In the genomic region with DNA sequence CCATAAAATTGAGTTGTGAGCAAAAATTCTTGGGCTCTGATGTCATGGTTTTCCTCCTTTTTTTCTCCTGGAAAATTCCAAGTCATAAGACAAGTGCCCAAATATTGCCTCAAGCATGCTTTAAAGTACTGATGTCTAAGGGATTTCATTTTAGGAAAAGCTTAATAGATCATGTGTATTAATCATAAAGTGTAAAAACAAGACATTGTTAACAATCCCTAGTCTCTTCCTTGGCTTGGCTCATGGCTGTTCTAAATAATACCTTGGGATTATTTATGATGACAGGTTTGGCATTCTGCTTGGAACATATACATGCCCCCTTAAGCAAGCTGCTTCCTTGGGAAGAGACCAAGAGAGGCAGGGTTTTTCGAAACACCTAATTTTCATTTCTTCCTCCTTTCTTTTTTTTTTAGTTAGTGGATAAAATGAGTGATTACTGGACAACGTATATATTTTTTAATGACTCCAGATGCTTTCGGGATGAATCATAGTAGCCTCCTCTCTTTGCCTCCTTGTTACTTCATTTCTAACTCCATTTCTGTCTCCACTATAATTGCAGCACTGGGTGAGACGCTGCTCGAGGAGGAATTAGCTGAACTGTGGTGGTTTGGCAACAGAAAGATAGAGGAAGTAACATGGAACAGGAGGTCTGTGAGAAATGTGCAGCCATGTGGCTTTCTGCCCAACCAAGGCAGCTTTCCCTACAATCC, we compare ENCODE assay signal across 9 cellular contexts.
DNase-seq lines count a peak whose midpoint lies in the region; ATAC-seq and TF ChIP-seq lines count a peak whose summit lies in the region.
"Had no signal": no experiment of that assay in that cellular context is flagged by ENCODE, and none has a peak within 500 bp of the region (broad histone marks: within the 10 kb centered on the region; RNA-seq: fewer than 3 reads in every experiment).

No MANE protein-coding gene starts in this region.

- H3K4me1 Mint-ChIP-seq in stimulated activated effector memory CD8-positive, alpha-beta T cell treated with anti-CD3 and anti-CD28 coated beads, Interleukin-12 subunit alpha, Interleukin-12 subunit beta, amount 100 ng/mL, for 72 hours, result peaks cover 27% of the 10 kb centered on the region
- H3K4me1 Mint-ChIP-seq in T-cell, result peaks cover 27 to 48% (median 31%) of the 10 kb centered on the region in 3 donors

- peak overlapping the region; percentile 32 to 48 for H3K27ac ChIP-seq in breast epithelium

- intact Hi-C loops in breast epithelium (cut with DNase I; ENCODE audit: low total_unique reads), result loop anchor here (5.0 kb wide), 1 partner anchor 561 kb away; no protein-coding TSS in a partner anchor
- intact Hi-C loops in mucosa of descending colon (cut with DNase I, micrococcal nuclease), result no loop called here

- ATAC-seq in mucosa of descending colon (peak; percentile 53), T-cell (replicated peaks in 1 of 4) (no peak)
- ATAC-seq in stimulated activated effector memory CD8-positive, alpha-beta T cell treated with anti-CD3 and anti-CD28 coated beads, Interleukin-12 subunit alpha, Interleukin-12 subunit beta, amount 100 ng/mL, for 72 hours, result no peak

- no peak for TF ChIP-seq POLR2A in breast epithelium (IDR thresholded peaks at IDR 0.05)

- H3K36me3 ChIP-seq in MG63, result no peaks in the 10 kb centered on the region
- no peaks in the 10 kb centered on the region for H3K36me3 ChIP-seq in breast epithelium
- no peaks in the 10 kb centered on the region for H3K36me3 ChIP-seq in mucosa of descending colon (ENCODE audit: low read depth)

- peaks cover 3% of the 10 kb centered on the region for H3K9me3 Mint-ChIP-seq in stimulated activated effector memory CD8-positive, alpha-beta T cell treated with anti-CD3 and anti-CD28 coated beads, Interleukin-12 subunit alpha, Interleukin-12 subunit beta, amount 100 ng/mL, for 72 hours
- H3K9me3 Mint-ChIP-seq in T-cell, result peaks cover 0 to 4% (median 0%) of the 10 kb centered on the region in 3 donors

- H3K9me3 ChIP-seq in MG63 (no peaks in the 10 kb centered on the region), breast epithelium (no peaks in the 10 kb centered on the region), mucosa of descending colon (no peaks in the 10 kb centered on the region)

- H3K27ac Mint-ChIP-seq in stimulated activated effector memory CD8-positive, alpha-beta T cell treated with anti-CD3 and anti-CD28 coated beads, Interleukin-12 subunit alpha, Interleukin-12 subunit beta, amount 100 ng/mL, for 72 hours, result no peak overlapping the region
- H3K27ac Mint-ChIP-seq in T-cell, result no peak overlapping the region

- H3K27me3 Mint-ChIP-seq in T-cell, result no peaks in the 10 kb centered on the region

- H3K27me3 ChIP-seq in MG63, result no peaks in the 10 kb centered on the region
- H3K27me3 ChIP-seq in breast epithelium, result no peaks in the 10 kb centered on the region

- H3K36me3 Mint-ChIP-seq in stimulated activated effector memory CD8-positive, alpha-beta T cell treated with anti-CD3 and anti-CD28 coated beads, Interleukin-12 subunit alpha, Interleukin-12 subunit beta, amount 100 ng/mL, for 72 hours, result no peaks in the 10 kb centered on the region
- no peaks in the 10 kb centered on the region for H3K36me3 Mint-ChIP-seq in T-cell

- TF ChIP-seq CTCF in breast epithelium (IDR thresholded peaks at IDR 0.05) (no peak), mucosa of descending colon (IDR thresholded peaks at IDR 0.05) (no peak)

- DNase-seq in Daoy (ENCODE audit: low read depth), result peak; percentile 86
- peak; percentile 89 for DNase-seq in MG63
- DNase-seq in breast epithelium (ENCODE audit: low spot score in 2 of 2), result peak in 1 of 2 donors; percentile 57
- DNase-seq in mucosa of descending colon, result no peak
- no peak for DNase-seq in occipital lobe (lab: John Stamatoyannopoulos, UW)
- DNase-seq in stimulated activated effector memory CD8-positive, alpha-beta T cell treated with anti-CD3 and anti-CD28 coated beads, Interleukin-12 subunit alpha, Interleukin-12 subunit beta, amount 100 ng/mL, for 72 hours (ENCODE audit: low spot score in 2 of 2), result no peak
- no peak for DNase-seq in T-cell
- DNase-seq in mucosa of gallbladder (ENCODE audit: low spot score), result no peak
- DNase-seq: activated T-cell treated with anti-CD3 and anti-CD28 coated beads for 4 hours had no signal

- no peaks in the 10 kb centered on the region for H3K4me1 ChIP-seq in breast epithelium
- no peaks in the 10 kb centered on the region for H3K4me1 ChIP-seq in mucosa of descending colon (ENCODE audit: low read depth)

- CTCF ChIA-PET in T-cell (lab: Charles Lee), result interaction anchor here (0.6 to 1.2 kb wide), 3 partner anchors 17 to 1059 kb away, joined by 3 to 6 read pairs (median 3); no protein-coding TSS in a partner anchor

- no peak overlapping the region for H3K4me3 ChIP-seq in MG63
- no peak overlapping the region for H3K4me3 ChIP-seq in breast epithelium
- H3K4me3 ChIP-seq in mucosa of descending colon, result no peak overlapping the region

- no peak overlapping the region for H3K4me3 Mint-ChIP-seq in stimulated activated effector memory CD8-positive, alpha-beta T cell treated with anti-CD3 and anti-CD28 coated beads, Interleukin-12 subunit alpha, Interleukin-12 subunit beta, amount 100 ng/mL, for 72 hours
- H3K4me3 Mint-ChIP-seq in T-cell, result no peak overlapping the region

- POLR2A ChIA-PET in T-cell (lab: Charles Lee), result no interaction called here

Comparison
In these comparisons a context has a peak if more than half of its experiments do, and no peak if none do; other contexts are left out.
1. DNase-seq: peak in Daoy (single experiment) and MG63 (single experiment); none in mucosa of descending colon (0 of 3), occipital lobe (single experiment), stimulated activated effector memory CD8-positive, alpha-beta T cell treated with anti-CD3 and anti-CD28 coated beads, Interleukin-12 subunit alpha, Interleukin-12 subunit beta, amount 100 ng/mL, for 72 hours (0 of 2), T-cell (0 of 34) and mucosa of gallbladder (single experiment).